Comparison of ENCODE assay signal across 11 cellular contexts in genomic region chr14:59428581-59429012, GRCh38. TPM values are rescaled to one million over a fixed set of nuclear protein-coding genes. Genes with fewer than 3 reads are reported as not detected.
DNase-seq lines count a peak whose midpoint lies in the region; ATAC-seq, FAIRE-seq and TF ChIP-seq lines count a peak whose summit lies in the region.
"Had no signal": no experiment of that assay in that cellular context is flagged by ENCODE, and none has a peak within 500 bp of the region (broad histone marks: within the 10 kb centered on the region; RNA-seq: fewer than 3 reads in every experiment).

No MANE protein-coding gene starts in this region.

- dilution Hi-C loops in endothelial cell of umbilical vein (cut with MboI; ENCODE audit: extremely low pct_ligation_motif_present, low sequenced_read_pairs) = no loop called here

- no peaks in the 10 kb centered on the region for H3K36me3 ChIP-seq in BJ (ENCODE audit: control insufficient read depth, insufficient read depth, low read length)
- H3K36me3 ChIP-seq in Loucy (ENCODE audit: insufficient read depth, low read length) = no peaks in the 10 kb centered on the region
- no peaks in the 10 kb centered on the region for H3K36me3 ChIP-seq in endothelial cell of umbilical vein (ENCODE audit: control insufficient read depth in 2 of 2, extremely low read depth in 1 of 2, insufficient read depth in 2 of 2, low read length in 2 of 2)
- H3K36me3 ChIP-seq in body of pancreas (replicated peaks in 1 of 2; ENCODE audit: insufficient read depth in 1 of 2, low read depth in 2 of 2) = no peaks in the 10 kb centered on the region

- H3K4me3 ChIP-seq in BJ (ENCODE audit: low read depth, low read length) = no peak overlapping the region
- H3K4me3 ChIP-seq in Loucy (ENCODE audit: low read length, poor library complexity, severe bottlenecking) = no peak overlapping the region
- H3K4me3 ChIP-seq in endothelial cell of umbilical vein (replicated peaks in 1 of 3; ENCODE audit: insufficient read depth in 1 of 3, low read depth in 1 of 3, low read length in 3 of 3) = no peak overlapping the region
- H3K4me3 ChIP-seq in body of pancreas = no peak overlapping the region

- ATAC-seq in body of pancreas (no peak), HG02642 (IDR thresholded peaks at IDR 0.05; ENCODE audit: poor library complexity, unreplicated experiment) (no peak), HG03457 (IDR thresholded peaks at IDR 0.05; ENCODE audit: unreplicated experiment) (no peak)

- FAIRE-seq in endothelial cell of umbilical vein (lab: Jason Lieb, UNC) = peak; percentile 33

- H3K9ac ChIP-seq in Loucy (ENCODE audit: low read depth, low read length, poor library complexity, severe bottlenecking) (no peak overlapping the region), endothelial cell of umbilical vein (replicated peaks; ENCODE audit: extremely low read depth, insufficient read depth, low read length) (no peak overlapping the region)

- no peaks in the 10 kb centered on the region for H3K36me3 Mint-ChIP-seq in osteocyte (ENCODE audit: unreplicated experiment)

- no peaks in the 10 kb centered on the region for H3K9me3 ChIP-seq in Loucy (ENCODE audit: insufficient read depth, low read depth, low read length)
- H3K9me3 ChIP-seq in endothelial cell of umbilical vein (replicated peaks; ENCODE audit: control insufficient read depth, insufficient read depth, low read length) = no peaks in the 10 kb centered on the region
- H3K9me3 ChIP-seq in body of pancreas = no peaks in the 10 kb centered on the region

- H3K4me3 Mint-ChIP-seq in osteocyte (ENCODE audit: unreplicated experiment) = no peak overlapping the region

- H3K27me3 ChIP-seq in BJ (ENCODE audit: control insufficient read depth, insufficient read depth, low read length) (no peaks in the 10 kb centered on the region), Loucy (ENCODE audit: insufficient read depth, low read length, poor library complexity, severe bottlenecking) (no peaks in the 10 kb centered on the region), endothelial cell of umbilical vein (ENCODE audit: control insufficient read depth in 2 of 2, insufficient read depth in 2 of 2, low read length in 2 of 2) (no peaks in the 10 kb centered on the region), body of pancreas (no peaks in the 10 kb centered on the region)

- H4K20me1 ChIP-seq in Loucy (ENCODE audit: insufficient read depth, low read length, poor library complexity, severe bottlenecking) (no peaks in the 10 kb centered on the region), endothelial cell of umbilical vein (replicated peaks; ENCODE audit: control insufficient read depth, extremely low read depth, insufficient read depth, low read length) (no peaks in the 10 kb centered on the region)

- no peaks in the 10 kb centered on the region for H3K9me2 ChIP-seq in Loucy (replicated peaks; ENCODE audit: low read depth, low read length)

- POLR2A ChIA-PET in BJ (lab: Charles Lee) (no interaction called here), endothelial cell of umbilical vein (lab: Charles Lee) (no interaction called here)

- H3F3A ChIP-seq in Loucy (ENCODE audit: low read depth) = no peaks in the 10 kb centered on the region

- intact Hi-C loops in endothelial cell of umbilical vein (cut with micrococcal nuclease) = no loop called here
- intact Hi-C loops in body of pancreas (cut with DNase I) = no loop called here

- H2AFZ ChIP-seq in Loucy (ENCODE audit: low read length) (no peak overlapping the region), endothelial cell of umbilical vein (ENCODE audit: low read depth, low read length) (no peak overlapping the region)

- CTCF ChIA-PET in BJ (lab: Yijun Ruan, JAX) = interaction anchor here (0.6 to 2.1 kb wide), 11 partner anchors 9 to 305 kb away, joined by 3 to 11 read pairs (median 5); partner anchors contain the start of gene DAAM1
- CTCF ChIA-PET in endothelial cell of umbilical vein (lab: Charles Lee) = interaction anchor here (0.7 to 2.6 kb wide), 27 partner anchors 9 to 927 kb away, joined by 3 to 18 read pairs (median 5); partner anchors contain the start of gene DAAM1

- 70 to 78% methylated on average over 1 of the region's 1 CpG for WGBS in body of pancreas, 2 donors

- H3K27ac ChIP-seq in endothelial cell of umbilical vein (ENCODE audit: insufficient read depth, low read depth, low read length) (no peak overlapping the region), body of pancreas (no peak overlapping the region)

- no peaks in the 10 kb centered on the region for H3K9me1 ChIP-seq in endothelial cell of umbilical vein (replicated peaks; ENCODE audit: control insufficient read depth, extremely low read depth, insufficient read depth, low read length)

- H3K9me3 Mint-ChIP-seq in osteocyte (ENCODE audit: unreplicated experiment) = no peaks in the 10 kb centered on the region

- peak overlapping the region; percentile 59 for H3K27ac Mint-ChIP-seq in osteocyte (ENCODE audit: unreplicated experiment)

- peaks cover 26% of the 10 kb centered on the region for H3K4me1 Mint-ChIP-seq in osteocyte (ENCODE audit: unreplicated experiment)

- TF ChIP-seq CTCF in BJ (IDR thresholded peaks at IDR 0.05; ENCODE audit: insufficient read depth, low read depth, low read length) (peak; percentile 43), Loucy (conservative IDR thresholded peaks at IDR 0.05; ENCODE audit: low read length) (peak; percentile 30; the same call in 1 of the 2 replicates), endothelial cell of umbilical vein (IDR thresholded peaks at IDR 0.05; ENCODE audit: extremely low read depth in 1 of 2, insufficient read depth in 1 of 2, low read depth in 1 of 2, low read length in 2 of 2) (peak; percentile 8 to 9), osteocyte (IDR thresholded peaks at IDR 0.05) (peak; percentile 60), body of pancreas (IDR thresholded peaks at IDR 0.05) (no peak)

- no TSS peak for BruUV-seq in endothelial cell of umbilical vein (replicated peaks; lab: Mats Ljungman, UMichigan)

- no peaks in the 10 kb centered on the region for H3K4me1 ChIP-seq in Loucy (ENCODE audit: insufficient read depth, low read length, poor library complexity, severe bottlenecking)
- H3K4me1 ChIP-seq in endothelial cell of umbilical vein (ENCODE audit: control insufficient read depth, extremely low read depth, insufficient read depth, low read length) = peaks cover 11% of the 10 kb centered on the region
- no peaks in the 10 kb centered on the region for H3K4me1 ChIP-seq in body of pancreas

- H3K79me2 ChIP-seq in Loucy (ENCODE audit: insufficient read depth, low read length) = no peaks in the 10 kb centered on the region
- no peaks in the 10 kb centered on the region for H3K79me2 ChIP-seq in endothelial cell of umbilical vein (ENCODE audit: control insufficient read depth, insufficient read depth, low read length)

- TF ChIP-seq POLR2A in endothelial cell of umbilical vein (IDR thresholded peaks at IDR 0.05; ENCODE audit: low read depth, low read length) = no peak
- no peak for TF ChIP-seq POLR2A in body of pancreas (IDR thresholded peaks at IDR 0.05)

- no peaks in the 10 kb centered on the region for H3K27me3 Mint-ChIP-seq in osteocyte (ENCODE audit: unreplicated experiment)

- DNase-seq in BJ (ENCODE audit: low read depth) (no peak), endothelial cell of umbilical vein (ENCODE audit: low read depth, low spot score) (peak; percentile 53), osteocyte (ENCODE audit: extremely low spot score, unreplicated experiment) (no peak), body of pancreas (no peak), NK-92 (lab: John Stamatoyannopoulos, UW; ENCODE audit: unreplicated experiment) (no peak)
- DNase-seq: activated CD4-positive, CD25-positive, alpha-beta regulatory T cell treated with anti-CD3 and anti-CD28 coated beads, Interleukin-2, amount 50 U/mL, for 72 hours; DMS153; nucleus accumbens had no signal

- H3K4me2 ChIP-seq in Loucy (ENCODE audit: low read depth, low read length, poor library complexity, severe bottlenecking) = no peak overlapping the region
- peak overlapping the region; percentile 19 for H3K4me2 ChIP-seq in endothelial cell of umbilical vein (ENCODE audit: insufficient read depth, low read length)

RNA-seq across cellular contexts. Expression of gene GPR135, which starts 36.6 kb away (rescaled TPM):
- polyA plus RNA-seq in BJ (2011; rRNA removed) = 1.3 and 1.6 TPM in 2 replicates
- polyA minus RNA-seq in BJ (2011; rRNA and poly(A)+ RNA removed) = 1.3 and 1.6 TPM in 2 replicates
- 3.4 and 3.7 TPM in 2 replicates for total RNA-seq in endothelial cell of umbilical vein
- 0.80 and 0.97 TPM in 2 replicates for polyA plus RNA-seq in endothelial cell of umbilical vein
- 0.18 and 0.32 TPM in 2 replicates for polyA plus RNA-seq in endothelial cell of umbilical vein (2011; cell fraction: cytosol; rRNA removed)
- polyA plus RNA-seq in endothelial cell of umbilical vein (2011; cell fraction: nucleus; rRNA removed) = 4.3 and 5.7 TPM in 2 replicates
- polyA plus RNA-seq in endothelial cell of umbilical vein (2012) = 0.52 and 0.80 TPM in 2 replicates
- 1.4 and 1.7 TPM in 2 replicates for polyA minus RNA-seq in endothelial cell of umbilical vein
- 1.1 TPM for polyA minus RNA-seq in endothelial cell of umbilical vein (2011; cell fraction: cytosol; rRNA and poly(A)+ RNA removed)
- polyA minus RNA-seq in endothelial cell of umbilical vein (2011; cell fraction: nucleus; rRNA and poly(A)+ RNA removed) = 7.6 and 8.3 TPM in 2 replicates
- 3.5 and 3.6 TPM in 2 replicates for total RNA-seq in osteocyte
- 1 to 10 TPM; 4.2 to 4.6 TPM for total RNA-seq in body of pancreas

RNA-seq across cellular contexts. Expression of gene L3HYPDH, which starts 55.6 kb away (rescaled TPM):
- polyA plus RNA-seq in BJ (2011; rRNA removed) = 28.0 and 40.1 TPM in 2 replicates
- 16.3 and 16.4 TPM in 2 replicates for polyA minus RNA-seq in BJ (2011; rRNA and poly(A)+ RNA removed)
- 30.2 and 31.0 TPM in 2 replicates for total RNA-seq in endothelial cell of umbilical vein
- 26.2 and 27.3 TPM in 2 replicates for polyA plus RNA-seq in endothelial cell of umbilical vein
- 15.6 and 19.0 TPM in 2 replicates for polyA plus RNA-seq in endothelial cell of umbilical vein (2011; cell fraction: cytosol; rRNA removed)
- 95.0 and 140 TPM in 2 replicates for polyA plus RNA-seq in endothelial cell of umbilical vein (2011; cell fraction: nucleus; rRNA removed)
- polyA plus RNA-seq in endothelial cell of umbilical vein (2012) = 24.8 and 27.0 TPM in 2 replicates
- polyA minus RNA-seq in endothelial cell of umbilical vein = 18.5 and 21.9 TPM in 2 replicates
- polyA minus RNA-seq in endothelial cell of umbilical vein (2011; cell fraction: cytosol; rRNA and poly(A)+ RNA removed) = 19.9 TPM
- polyA minus RNA-seq in endothelial cell of umbilical vein (2011; cell fraction: nucleus; rRNA and poly(A)+ RNA removed) = 57.3 and 59.8 TPM in 2 replicates
- 31.9 and 32.2 TPM in 2 replicates for total RNA-seq in osteocyte
- total RNA-seq in body of pancreas = 10 to 100 TPM; 42.0 to 60.0 TPM

RNA-seq across cellular contexts. Expression of gene JKAMP, which starts 55.7 kb away (rescaled TPM):
- polyA plus RNA-seq in BJ (2011; rRNA removed) (93.4 and 174 TPM in 2 replicates), endothelial cell of umbilical vein (160 and 203 TPM in 2 replicates)
- polyA minus RNA-seq in BJ (2011; rRNA and poly(A)+ RNA removed) = 34.3 and 42.0 TPM in 2 replicates
- total RNA-seq in endothelial cell of umbilical vein (30.8 and 39.8 TPM in 2 replicates), osteocyte (47.6 and 53.4 TPM in 2 replicates), body of pancreas (10 to 100 TPM; 23.1 to 29.8 TPM)
- 72.9 TPM in 2 replicates for polyA plus RNA-seq in endothelial cell of umbilical vein (2011; cell fraction: cytosol; rRNA removed)
- 83.2 and 96.9 TPM in 2 replicates for polyA plus RNA-seq in endothelial cell of umbilical vein (2011; cell fraction: nucleus; rRNA removed)
- polyA plus RNA-seq in endothelial cell of umbilical vein (2012) = 44.5 and 55.3 TPM in 2 replicates
- 148 and 155 TPM in 2 replicates for polyA minus RNA-seq in endothelial cell of umbilical vein
- polyA minus RNA-seq in endothelial cell of umbilical vein (2011; cell fraction: cytosol; rRNA and poly(A)+ RNA removed) = 22.0 TPM
- 37.7 and 53.0 TPM in 2 replicates for polyA minus RNA-seq in endothelial cell of umbilical vein (2011; cell fraction: nucleus; rRNA and poly(A)+ RNA removed)

Comparison
In these comparisons a context has a peak if more than half of its experiments do, and no peak if none do; other contexts are left out.
1. CTCF ChIP-seq: peak in BJ (single experiment), Loucy (single experiment), endothelial cell of umbilical vein (2 of 2) and osteocyte (single experiment); none in body of pancreas (0 of 7).